ENCODE assay signal across 8 cellular contexts in the genomic region with DNA sequence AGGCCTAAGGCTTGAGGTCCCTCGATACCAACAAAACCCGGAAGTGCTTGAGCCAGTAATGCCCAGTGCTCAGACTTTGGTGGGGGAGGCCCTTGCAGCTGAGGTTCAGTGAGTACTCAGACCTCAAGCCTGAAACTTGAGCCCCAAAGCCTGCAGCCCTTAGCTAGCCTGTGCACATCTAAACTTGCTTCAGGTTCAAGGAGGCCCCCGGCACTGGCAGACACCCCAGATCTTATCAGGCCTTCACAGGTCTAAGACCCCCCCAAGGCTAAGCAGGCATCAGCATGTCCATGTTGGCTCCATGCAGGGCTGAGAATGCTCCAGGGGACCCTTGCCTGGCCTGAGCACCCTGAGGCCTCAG. TPM values are rescaled to one million over a fixed set of nuclear protein-coding genes. Genes with fewer than 3 reads are reported as not detected.
DNase-seq lines count a peak whose midpoint lies in the region; ATAC-seq, FAIRE-seq and TF ChIP-seq lines count a peak whose summit lies in the region.

No MANE protein-coding gene starts in this region.

- no peaks in the 10 kb centered on the region for H3K9me3 ChIP-seq in HepG2 (ENCODE audit: low read length)

- no peaks in the 10 kb centered on the region; a peak in 1 of 5 replicates for H3K27me3 ChIP-seq in HepG2 (ENCODE audit: control insufficient read depth in 1 of 2, insufficient read depth in 2 of 2, low read length in 2 of 2)

- peaks cover 28% of the 10 kb centered on the region for H3K36me3 Mint-ChIP-seq in activated T-cell treated with anti-CD3 and anti-CD28 coated beads, Interleukin-2, amount 50 U/mL, for 24 hours (ENCODE audit: low read depth)
- H3K36me3 Mint-ChIP-seq in activated naive CD4-positive, alpha-beta T cell treated with anti-CD3 and anti-CD28 coated beads, Interleukin-2, amount 50 U/mL, for 72 hours, result no peaks in the 10 kb centered on the region
- H3K36me3 Mint-ChIP-seq in type B pancreatic cell, result peaks cover 11% of the 10 kb centered on the region

- no peak for FAIRE-seq in HepG2 (lab: Jason Lieb, UNC)

- H3K4me1 Mint-ChIP-seq in activated T-cell treated with anti-CD3 and anti-CD28 coated beads, Interleukin-2, amount 50 U/mL, for 24 hours (ENCODE audit: low read depth), result peaks cover 35% of the 10 kb centered on the region
- H3K4me1 Mint-ChIP-seq in type B pancreatic cell (ENCODE audit: unreplicated experiment), result peaks cover 9% of the 10 kb centered on the region

- H3K4me3 ChIP-seq in HepG2 (replicated peaks in 1 of 3; ENCODE audit: insufficient read depth in 1 of 3, low read depth in 2 of 3, low read length in 3 of 3), result peak overlapping the region in 2 of 3 experiments; percentile 68 to 80; a peak in 4 of 6 replicates

- H3K36me3 ChIP-seq in HepG2 (replicated peaks in 1 of 2; ENCODE audit: control insufficient read depth in 1 of 2, insufficient read depth in 2 of 2, low read length in 2 of 2), result peaks cover 6 to 8% of the 10 kb centered on the region in 2 experiments; a peak in 2 of 5 replicates

- peak overlapping the region; percentile 79 for H3K27ac Mint-ChIP-seq in activated T-cell treated with anti-CD3 and anti-CD28 coated beads, Interleukin-2, amount 50 U/mL, for 24 hours
- H3K27ac Mint-ChIP-seq in activated naive CD4-positive, alpha-beta T cell treated with anti-CD3 and anti-CD28 coated beads, Interleukin-2, amount 50 U/mL, for 72 hours, result peak overlapping the region; percentile 87 to 94
- peak overlapping the region; percentile 66 for H3K27ac Mint-ChIP-seq in type B pancreatic cell

- H3K79me2 ChIP-seq in HepG2 (ENCODE audit: insufficient read depth, low read length), result no peaks in the 10 kb centered on the region

- in situ Hi-C loops in HepG2 (cut with HindIII; ENCODE audit: extremely low pct_ligation_motif_present, low pct_unique_long_range_greater_than_20kb), result no loop called here

- H3K4me1 ChIP-seq in HepG2 (ENCODE audit: insufficient read depth, low read length), result peaks cover 29% of the 10 kb centered on the region

- TF ChIP-seq EP300 in HepG2 (IDR thresholded peaks at IDR 0.05; ENCODE audit: low read depth in 2 of 2, low read length in 2 of 2) (no peak), HepG2 (CRISPR knock-in tag; IDR thresholded peaks at IDR 0.05; ENCODE audit: borderline replicate concordance) (no peak)

- no peak for TF ChIP-seq POLR2A in HepG2 (IDR thresholded peaks at IDR 0.05; ENCODE audit: insufficient read depth in 1 of 2, low read depth in 2 of 2, low read length in 2 of 2)

- H4K20me1 ChIP-seq in HepG2 (ENCODE audit: insufficient read depth, low read length), result no peaks in the 10 kb centered on the region

- TF ChIP-seq CTCF in HepG2 (CRISPR knock-in tag; IDR thresholded peaks at IDR 0.05) (no peak), type B pancreatic cell (conservative IDR thresholded peaks at IDR 0.05) (no peak)

- H3K9ac ChIP-seq in HepG2 (ENCODE audit: insufficient read depth, low read depth, low read length), result peak overlapping the region; percentile 24; the same call in 1 of the 2 replicates

- H2AFZ ChIP-seq in HepG2 (ENCODE audit: low read length), result no peak overlapping the region

- POLR2A ChIA-PET in HepG2 (lab: Yijun Ruan, JAX), result interaction anchor here (0.6 to 4.0 kb wide), 9 partner anchors 27 to 317 kb away, joined by 3 to 28 read pairs (median 4); a partner anchor contains a TSS

- no peak overlapping the region for H3K27ac ChIP-seq in HepG2 (ENCODE audit: extremely low read length, insufficient read depth, low read length)

- BruUV-seq in HepG2 (replicated peaks; lab: Mats Ljungman, UMichigan), result no TSS peak

- H3K4me2 ChIP-seq in HepG2 (ENCODE audit: low read depth, low read length), result peak overlapping the region; percentile 94

- CTCF ChIA-PET in HepG2 (lab: Yijun Ruan, JAX; ENCODE audit: low intra/inter-chr PET ratio, low total read pairs), result no interaction called here

- WGBS in HepG2 (ENCODE audit: low lambda C conversion rate), result 20% methylated on average over 1 of the region's 3 CpGs

- intact Hi-C loops in HepG2 (cut with micrococcal nuclease; ENCODE audit: unreplicated experiment), result no loop called here

- TF ChIP-seq RAD21 in HepG2 (CRISPR knock-in tag; IDR thresholded peaks at IDR 0.05), result no peak

- no peak for ATAC-seq in activated naive CD4-positive, alpha-beta T cell treated with anti-CD3 and anti-CD28 coated beads, Interleukin-2, amount 50 U/mL, for 72 hours
- ATAC-seq in HepG2 (no peak), HG02759 (IDR thresholded peaks at IDR 0.05; ENCODE audit: unreplicated experiment) (no peak), GM19023 (IDR thresholded peaks at IDR 0.05; ENCODE audit: unreplicated experiment) (no peak)

- no peaks in the 10 kb centered on the region for H3K9me3 Mint-ChIP-seq in activated T-cell treated with anti-CD3 and anti-CD28 coated beads, Interleukin-2, amount 50 U/mL, for 24 hours
- H3K9me3 Mint-ChIP-seq in activated naive CD4-positive, alpha-beta T cell treated with anti-CD3 and anti-CD28 coated beads, Interleukin-2, amount 50 U/mL, for 72 hours, result no peaks in the 10 kb centered on the region
- no peaks in the 10 kb centered on the region for H3K9me3 Mint-ChIP-seq in type B pancreatic cell

- no peak for DNase-seq in activated T-cell treated with anti-CD3 and anti-CD28 coated beads, Interleukin-2, amount 50 U/mL, for 24 hours
- DNase-seq in activated T-cell treated with anti-CD3 and anti-CD28 coated beads, Interleukin-2, amount 50 U/mL, for 48 hours, result no peak
- DNase-seq in activated naive CD4-positive, alpha-beta T cell treated with anti-CD3 and anti-CD28 coated beads, Interleukin-2, amount 50 U/mL, for 72 hours (ENCODE audit: low spot score in 2 of 2), result no peak
- DNase-seq in HepG2 (ENCODE audit: low spot score), result no peak
- no peak for DNase-seq in type B pancreatic cell (ENCODE audit: extremely low spot score, unreplicated experiment)
- no peak for DNase-seq in NCI-H2171 (lab: John Stamatoyannopoulos, UW)

- H3K27me3 Mint-ChIP-seq in activated T-cell treated with anti-CD3 and anti-CD28 coated beads, Interleukin-2, amount 50 U/mL, for 24 hours, result no peaks in the 10 kb centered on the region
- no peaks in the 10 kb centered on the region for H3K27me3 Mint-ChIP-seq in type B pancreatic cell

- H3K4me3 Mint-ChIP-seq in activated T-cell treated with anti-CD3 and anti-CD28 coated beads, Interleukin-2, amount 50 U/mL, for 24 hours, result peak overlapping the region; percentile 75
- H3K4me3 Mint-ChIP-seq in type B pancreatic cell, result peak overlapping the region; percentile 87

RNA-seq across cellular contexts. Expression of a gene that starts 1.0 kb away (rescaled TPM):
- 1 to 10 TPM; 6.3 to 7.5 TPM for total RNA-seq in activated naive CD4-positive, alpha-beta T cell treated with anti-CD3 and anti-CD28 coated beads, Interleukin-2, amount 50 U/mL, for 72 hours
- 1.1 and 2.6 TPM in 2 replicates for total RNA-seq in HepG2 (2016; rRNA removed; fragmentation: Illumina TruSeq; extraction: Trizol)
- total RNA-seq in HepG2 (2016; cell fraction: cytosol; rRNA removed; fragmentation: Illumina TruSeq; extraction: Trizol; ENCODE audit: low read depth), result 0.81 and 0.88 TPM in 2 replicates
- 0.70 and 1.2 TPM in 2 replicates for total RNA-seq in HepG2 (2016; cell fraction: insoluble cytoplasmic fraction; rRNA removed; fragmentation: Illumina TruSeq; extraction: Trizol)
- total RNA-seq in HepG2 (2016; cell fraction: membrane; rRNA removed; fragmentation: Illumina TruSeq; extraction: Trizol), result 2.4 and 2.9 TPM in 2 replicates
- total RNA-seq in HepG2 (2016; cell fraction: nucleus; rRNA removed; fragmentation: Illumina TruSeq; extraction: Trizol), result 1.6 and 2.3 TPM in 2 replicates
- polyA plus RNA-seq in HepG2 (2011; rRNA removed), result 4.4 and 6.2 TPM in 2 replicates
- 2.6 and 3.9 TPM in 2 replicates for polyA plus RNA-seq in HepG2 (2011; cell fraction: cytosol; rRNA removed)
- 14.3 and 18.8 TPM in 2 replicates for polyA plus RNA-seq in HepG2 (2011; cell fraction: nucleus; rRNA removed)
- 2.3 and 2.7 TPM in 2 replicates for polyA plus RNA-seq in HepG2 (2012)
- polyA plus RNA-seq in HepG2 (2016; cell fraction: cytosol; fragmentation: Illumina TruSeq; extraction: Trizol; ENCODE audit: low read depth), result 0.41 and 0.72 TPM in 2 replicates
- 0.73 and 1.3 TPM in 2 replicates for polyA plus RNA-seq in HepG2 (2016; cell fraction: insoluble cytoplasmic fraction; fragmentation: Illumina TruSeq; extraction: Trizol; ENCODE audit: low read depth)
- polyA plus RNA-seq in HepG2 (2016; cell fraction: membrane; fragmentation: Illumina TruSeq; extraction: Trizol; ENCODE audit: low read depth), result 0.99 and 1.3 TPM in 2 replicates
- 2.4 TPM in 1 of 2 replicates, not detected in the other for polyA plus RNA-seq in HepG2 (2016; cell fraction: nucleus; fragmentation: Illumina TruSeq; extraction: Trizol; ENCODE audit: insufficient read depth, low read depth)
- 1.4 and 5.7 TPM in 2 replicates for polyA minus RNA-seq in HepG2 (2011; rRNA and poly(A)+ RNA removed; ENCODE audit: low replicate concordance)
- 0.97 and 1.6 TPM in 2 replicates for polyA minus RNA-seq in HepG2 (2011; cell fraction: cytosol; rRNA and poly(A)+ RNA removed)
- 2.3 and 2.9 TPM in 2 replicates for polyA minus RNA-seq in HepG2 (2011; cell fraction: nucleus; rRNA and poly(A)+ RNA removed)
- total RNA-seq in type B pancreatic cell (ENCODE audit: low replicate concordance), result 11.4 TPM in 2 replicates

RNA-seq across cellular contexts. Expression of a gene that starts 23.6 kb away (rescaled TPM):
- total RNA-seq in activated naive CD4-positive, alpha-beta T cell treated with anti-CD3 and anti-CD28 coated beads, Interleukin-2, amount 50 U/mL, for 72 hours, result 10 to 100 TPM; 16.1 to 40.4 TPM
- not detected in 2 replicates for total RNA-seq in HepG2 (2016; rRNA removed; fragmentation: Illumina TruSeq; extraction: Trizol)
- not detected in 2 replicates for total RNA-seq in HepG2 (2016; cell fraction: cytosol; rRNA removed; fragmentation: Illumina TruSeq; extraction: Trizol; ENCODE audit: low read depth)
- total RNA-seq in HepG2 (2016; cell fraction: insoluble cytoplasmic fraction; rRNA removed; fragmentation: Illumina TruSeq; extraction: Trizol), result not detected in 2 replicates
- not detected in 2 replicates for total RNA-seq in HepG2 (2016; cell fraction: membrane; rRNA removed; fragmentation: Illumina TruSeq; extraction: Trizol)
- total RNA-seq in HepG2 (2016; cell fraction: nucleus; rRNA removed; fragmentation: Illumina TruSeq; extraction: Trizol), result not detected in 2 replicates
- polyA plus RNA-seq in HepG2 (2011; rRNA removed), result 0.07 TPM in 1 of 2 replicates, not detected in the other
- 0.05 TPM in 1 of 2 replicates, not detected in the other for polyA plus RNA-seq in HepG2 (2011; cell fraction: cytosol; rRNA removed)
- not detected in 2 replicates for polyA plus RNA-seq in HepG2 (2011; cell fraction: nucleus; rRNA removed)
- polyA plus RNA-seq in HepG2 (2012), result 0.07 TPM in 1 of 2 replicates, not detected in the other
- polyA plus RNA-seq in HepG2 (2016; cell fraction: cytosol; fragmentation: Illumina TruSeq; extraction: Trizol; ENCODE audit: low read depth), result not detected in 2 replicates
- polyA plus RNA-seq in HepG2 (2016; cell fraction: insoluble cytoplasmic fraction; fragmentation: Illumina TruSeq; extraction: Trizol; ENCODE audit: low read depth), result not detected in 2 replicates
- polyA plus RNA-seq in HepG2 (2016; cell fraction: membrane; fragmentation: Illumina TruSeq; extraction: Trizol; ENCODE audit: low read depth), result not detected in 2 replicates
- not detected in 2 replicates for polyA plus RNA-seq in HepG2 (2016; cell fraction: nucleus; fragmentation: Illumina TruSeq; extraction: Trizol; ENCODE audit: insufficient read depth, low read depth)
- not detected in 2 replicates for polyA minus RNA-seq in HepG2 (2011; rRNA and poly(A)+ RNA removed; ENCODE audit: low replicate concordance)
- polyA minus RNA-seq in HepG2 (2011; cell fraction: cytosol; rRNA and poly(A)+ RNA removed), result not detected in 2 replicates
- polyA minus RNA-seq in HepG2 (2011; cell fraction: nucleus; rRNA and poly(A)+ RNA removed), result not detected in 2 replicates
- not detected in 2 replicates for total RNA-seq in type B pancreatic cell (ENCODE audit: low replicate concordance)

RNA-seq across cellular contexts. Expression of a gene that starts 36.4 kb away (rescaled TPM):
- 10 to 100 TPM; 27.2 to 36.9 TPM for total RNA-seq in activated naive CD4-positive, alpha-beta T cell treated with anti-CD3 and anti-CD28 coated beads, Interleukin-2, amount 50 U/mL, for 72 hours
- total RNA-seq in HepG2 (2016; rRNA removed; fragmentation: Illumina TruSeq; extraction: Trizol) (3.6 and 4.2 TPM in 2 replicates), type B pancreatic cell (ENCODE audit: low replicate concordance) (15.3 and 21.5 TPM in 2 replicates)
- 1.3 and 1.7 TPM in 2 replicates for total RNA-seq in HepG2 (2016; cell fraction: cytosol; rRNA removed; fragmentation: Illumina TruSeq; extraction: Trizol; ENCODE audit: low read depth)
- 2.7 and 5.3 TPM in 2 replicates for total RNA-seq in HepG2 (2016; cell fraction: insoluble cytoplasmic fraction; rRNA removed; fragmentation: Illumina TruSeq; extraction: Trizol)
- 2.2 and 2.6 TPM in 2 replicates for total RNA-seq in HepG2 (2016; cell fraction: membrane; rRNA removed; fragmentation: Illumina TruSeq; extraction: Trizol)
- total RNA-seq in HepG2 (2016; cell fraction: nucleus; rRNA removed; fragmentation: Illumina TruSeq; extraction: Trizol), result 3.0 and 3.7 TPM in 2 replicates
- polyA plus RNA-seq in HepG2 (2011; rRNA removed), result 4.9 and 6.0 TPM in 2 replicates
- 3.5 and 5.6 TPM in 2 replicates for polyA plus RNA-seq in HepG2 (2011; cell fraction: cytosol; rRNA removed)
- 13.6 and 14.3 TPM in 2 replicates for polyA plus RNA-seq in HepG2 (2011; cell fraction: nucleus; rRNA removed)
- polyA plus RNA-seq in HepG2 (2012), result 3.8 and 4.0 TPM in 2 replicates
- 0.68 and 0.98 TPM in 2 replicates for polyA plus RNA-seq in HepG2 (2016; cell fraction: cytosol; fragmentation: Illumina TruSeq; extraction: Trizol; ENCODE audit: low read depth)
- 3.0 and 4.4 TPM in 2 replicates for polyA plus RNA-seq in HepG2 (2016; cell fraction: insoluble cytoplasmic fraction; fragmentation: Illumina TruSeq; extraction: Trizol; ENCODE audit: low read depth)
- polyA plus RNA-seq in HepG2 (2016; cell fraction: membrane; fragmentation: Illumina TruSeq; extraction: Trizol; ENCODE audit: low read depth), result 0.73 and 1.0 TPM in 2 replicates
- 6.5 and 9.4 TPM in 2 replicates for polyA plus RNA-seq in HepG2 (2016; cell fraction: nucleus; fragmentation: Illumina TruSeq; extraction: Trizol; ENCODE audit: insufficient read depth, low read depth)
- polyA minus RNA-seq in HepG2 (2011; rRNA and poly(A)+ RNA removed; ENCODE audit: low replicate concordance), result 3.0 and 10.8 TPM in 2 replicates
- polyA minus RNA-seq in HepG2 (2011; cell fraction: cytosol; rRNA and poly(A)+ RNA removed), result 4.6 and 5.8 TPM in 2 replicates
- polyA minus RNA-seq in HepG2 (2011; cell fraction: nucleus; rRNA and poly(A)+ RNA removed), result 7.8 and 10.4 TPM in 2 replicates

RNA-seq across cellular contexts. Expression of a gene that starts 43.7 kb away (rescaled TPM):
- total RNA-seq in activated naive CD4-positive, alpha-beta T cell treated with anti-CD3 and anti-CD28 coated beads, Interleukin-2, amount 50 U/mL, for 72 hours, result 100 to 1,000 TPM in 1 of 2 donors, 10 to 100 TPM in 1; 68.9 to 522 TPM
- total RNA-seq in HepG2 (2016; rRNA removed; fragmentation: Illumina TruSeq; extraction: Trizol) (1.5 and 3.6 TPM in 2 replicates), type B pancreatic cell (ENCODE audit: low replicate concordance) (3.8 and 9.8 TPM in 2 replicates)
- 0.53 and 1.6 TPM in 2 replicates for total RNA-seq in HepG2 (2016; cell fraction: cytosol; rRNA removed; fragmentation: Illumina TruSeq; extraction: Trizol; ENCODE audit: low read depth)
- 1.7 and 3.2 TPM in 2 replicates for total RNA-seq in HepG2 (2016; cell fraction: insoluble cytoplasmic fraction; rRNA removed; fragmentation: Illumina TruSeq; extraction: Trizol)
- 2.6 TPM in 2 replicates for total RNA-seq in HepG2 (2016; cell fraction: membrane; rRNA removed; fragmentation: Illumina TruSeq; extraction: Trizol)
- total RNA-seq in HepG2 (2016; cell fraction: nucleus; rRNA removed; fragmentation: Illumina TruSeq; extraction: Trizol), result 5.2 and 5.5 TPM in 2 replicates
- 8.5 and 12.1 TPM in 2 replicates for polyA plus RNA-seq in HepG2 (2011; rRNA removed)
- 3.0 and 4.2 TPM in 2 replicates for polyA plus RNA-seq in HepG2 (2011; cell fraction: cytosol; rRNA removed)
- polyA plus RNA-seq in HepG2 (2011; cell fraction: nucleus; rRNA removed), result 48.8 and 59.2 TPM in 2 replicates
- polyA plus RNA-seq in HepG2 (2012), result 1.4 and 5.2 TPM in 2 replicates
- polyA plus RNA-seq in HepG2 (2016; cell fraction: cytosol; fragmentation: Illumina TruSeq; extraction: Trizol; ENCODE audit: low read depth), result 0.17 and 0.26 TPM in 2 replicates
- polyA plus RNA-seq in HepG2 (2016; cell fraction: insoluble cytoplasmic fraction; fragmentation: Illumina TruSeq; extraction: Trizol; ENCODE audit: low read depth), result 1.1 and 1.3 TPM in 2 replicates
- 0.64 and 0.93 TPM in 2 replicates for polyA plus RNA-seq in HepG2 (2016; cell fraction: membrane; fragmentation: Illumina TruSeq; extraction: Trizol; ENCODE audit: low read depth)
- polyA plus RNA-seq in HepG2 (2016; cell fraction: nucleus; fragmentation: Illumina TruSeq; extraction: Trizol; ENCODE audit: insufficient read depth, low read depth), result 13.6 and 20.3 TPM in 2 replicates
- 11.5 and 35.1 TPM in 2 replicates for polyA minus RNA-seq in HepG2 (2011; rRNA and poly(A)+ RNA removed; ENCODE audit: low replicate concordance)
- 3.8 and 5.5 TPM in 2 replicates for polyA minus RNA-seq in HepG2 (2011; cell fraction: cytosol; rRNA and poly(A)+ RNA removed)
- polyA minus RNA-seq in HepG2 (2011; cell fraction: nucleus; rRNA and poly(A)+ RNA removed), result 4.1 and 7.1 TPM in 2 replicates

Comparison
In these comparisons a context has a peak if more than half of its experiments do, and no peak if none do; other contexts are left out.
1. RNA of a gene that starts 23.6 kb away (total RNA-seq): 16.1 to 40.4 TPM in activated naive CD4-positive, alpha-beta T cell treated with anti-CD3 and anti-CD28 coated beads, Interleukin-2, amount 50 U/mL, for 72 hours; not detected in HepG2 and not detected in type B pancreatic cell; every median in the first group is over 10 times any median in the second.
2. Peak in every context shown above with its lines, with median percentiles within 50 percentile points of each other: H3K27ac Mint-ChIP-seq.